Comparison of ENCODE assay signal across 13 cellular contexts in the genomic region with DNA sequence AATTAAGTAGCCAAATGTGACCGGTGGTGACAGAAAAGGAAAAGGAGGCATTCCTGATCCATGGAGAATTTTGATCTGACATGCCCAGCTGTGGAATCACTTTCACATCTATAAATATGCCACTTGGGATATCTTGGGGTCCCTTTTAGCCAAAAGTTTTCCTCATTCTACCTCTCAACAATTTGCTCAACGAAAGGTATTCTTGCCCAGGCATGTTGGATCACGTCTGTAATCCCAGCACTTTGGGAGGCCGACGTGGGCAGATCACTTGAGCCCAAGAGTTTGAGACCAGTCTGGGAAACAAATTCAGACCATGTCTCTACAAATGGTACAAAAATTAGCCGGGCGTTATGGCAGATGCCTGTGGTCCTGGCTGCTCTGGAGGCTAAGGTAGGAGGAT. TPM values are rescaled to one million over a fixed set of nuclear protein-coding genes. Genes with fewer than 3 reads are reported as not detected.
DNase-seq lines count a peak whose midpoint lies in the region; ATAC-seq and TF ChIP-seq lines count a peak whose summit lies in the region.
"Had no signal": no experiment of that assay in that cellular context is flagged by ENCODE, and none has a peak within 500 bp of the region (broad histone marks: within the 10 kb centered on the region; RNA-seq: fewer than 3 reads in every experiment).

No MANE protein-coding gene starts in this region.

- H3K4me1 ChIP-seq in spleen (peaks cover 27 to 100% (median 71%) of the 10 kb centered on the region in 6 donors), ascending aorta (peaks cover 9% of the 10 kb centered on the region in 2 donors)

- H3K36me3 Mint-ChIP-seq in activated CD8-positive, alpha-beta memory T cell treated with anti-CD3 and anti-CD28 coated beads, Interleukin-2, amount 10 ng/mL, durations not matched to agents 7 days and 5 days, result peaks cover 24% of the 10 kb centered on the region
- H3K36me3 Mint-ChIP-seq in WTC11 (no peaks in the 10 kb centered on the region), immature natural killer cell (peaks cover 15 to 36% (median 25%) of the 10 kb centered on the region in 3 donors)

- H3K4me3 ChIP-seq in spleen (no peak overlapping the region), ascending aorta (no peak overlapping the region)
- H3K4me3 ChIP-seq: SJSA1 had no signal

- ATAC-seq in activated CD8-positive, alpha-beta memory T cell treated with anti-CD3 and anti-CD28 coated beads, Interleukin-2, amount 10 ng/mL, durations not matched to agents 7 days and 5 days, result no peak
- no peak for ATAC-seq in WTC11
- ATAC-seq in GM21423 (IDR thresholded peaks at IDR 0.05; ENCODE audit: unreplicated experiment), result no peak
- ATAC-seq: HCT116 had no signal

- intact Hi-C loops in spleen (cut with DNase I; ENCODE audit: low total_unique reads) (no loop called here), ascending aorta (cut with DNase I) (no loop called here)

- no peaks in the 10 kb centered on the region for H3K27me3 Mint-ChIP-seq in activated CD8-positive, alpha-beta memory T cell treated with anti-CD3 and anti-CD28 coated beads, Interleukin-2, amount 10 ng/mL, durations not matched to agents 7 days and 5 days
- H3K27me3 Mint-ChIP-seq in WTC11 (ENCODE audit: low read depth), result no peaks in the 10 kb centered on the region
- H3K27me3 Mint-ChIP-seq in immature natural killer cell (ENCODE audit: low read depth in 3 of 3), result peaks cover 41 to 67% (median 61%) of the 10 kb centered on the region in 3 donors
- H3K27me3 Mint-ChIP-seq: IgD-negative memory B cell had no signal

- no peaks in the 10 kb centered on the region for H3K9me3 Mint-ChIP-seq in activated CD8-positive, alpha-beta memory T cell treated with anti-CD3 and anti-CD28 coated beads, Interleukin-2, amount 10 ng/mL, durations not matched to agents 7 days and 5 days (ENCODE audit: low read depth)
- H3K9me3 Mint-ChIP-seq in WTC11 (no peaks in the 10 kb centered on the region), immature natural killer cell (no peaks in the 10 kb centered on the region)
- H3K9me3 Mint-ChIP-seq: IgD-negative memory B cell had no signal

- no peak for DNase-seq in activated CD8-positive, alpha-beta memory T cell treated with anti-CD3 and anti-CD28 coated beads, Interleukin-2, amount 10 ng/mL, durations not matched to agents 7 days and 5 days
- DNase-seq in activated CD8-positive, alpha-beta memory T cell treated with anti-CD3 and anti-CD28 coated beads, Interleukin-2, amount 50 U/mL, for 48 hours, result no peak
- DNase-seq in WTC11 (ENCODE audit: low spot score) (no peak), immature natural killer cell (no peak), spleen (no peak), DMS153 (lab: John Stamatoyannopoulos, UW) (no peak), ascending aorta (ENCODE audit: low spot score in 2 of 2) (no peak)
- DNase-seq: islet precursor cell, NCI-H1417 treated with DMSO at 0.1 percent for 48 hours had no signal

- peaks cover 53% of the 10 kb centered on the region for H3K4me1 Mint-ChIP-seq in activated CD8-positive, alpha-beta memory T cell treated with anti-CD3 and anti-CD28 coated beads, Interleukin-2, amount 10 ng/mL, durations not matched to agents 7 days and 5 days
- H3K4me1 Mint-ChIP-seq in WTC11 (peaks cover 48% of the 10 kb centered on the region), immature natural killer cell (peaks cover 91% of the 10 kb centered on the region in 2 donors)

- H3K9me3 ChIP-seq in spleen (no peaks in the 10 kb centered on the region), ascending aorta (no peaks in the 10 kb centered on the region)
- H3K9me3 ChIP-seq: SJSA1 had no signal

- no peak for TF ChIP-seq POLR2A in spleen (IDR thresholded peaks at IDR 0.05)

- H3K27ac ChIP-seq in spleen, result peak overlapping the region in 6 of 8 donors; percentile 44 to 87 (median 80)
- H3K27ac ChIP-seq in ascending aorta, result peak overlapping the region in 1 of 2 donors; percentile 49

- TF ChIP-seq CTCF in WTC11 (IDR thresholded peaks at IDR 0.05), result no peak
- no peak for TF ChIP-seq CTCF in spleen (IDR thresholded peaks at IDR 0.05 in 8 of 11, conservative IDR thresholded peaks at IDR 0.05 in 3 of 11)
- TF ChIP-seq CTCF in ascending aorta (IDR thresholded peaks at IDR 0.05), result no peak

- H3K27ac Mint-ChIP-seq in activated CD8-positive, alpha-beta memory T cell treated with anti-CD3 and anti-CD28 coated beads, Interleukin-2, amount 10 ng/mL, durations not matched to agents 7 days and 5 days, result peak overlapping the region; percentile 64
- H3K27ac Mint-ChIP-seq in WTC11 (peak overlapping the region; percentile 65), immature natural killer cell (peak overlapping the region; percentile 97 to 100 (median 100))

- POLR2A ChIA-PET in WTC11 (lab: Charles Lee), result no interaction called here

- CTCF ChIA-PET in activated CD8-positive, alpha-beta memory T cell treated with anti-CD3 and anti-CD28 coated beads, Interleukin-2, amount 10 ng/mL, durations not matched to agents 7 days and 5 days (lab: Charles Lee), result interaction anchor here (1.5 kb wide), 1 partner anchor 19 kb away, joined by 10 read pairs; no protein-coding TSS in a partner anchor
- CTCF ChIA-PET in WTC11 (lab: Charles Lee), result interaction anchor here (0.7 to 1.8 kb wide), 2 partner anchors 155 to 156 kb away, joined by 3 to 4 read pairs; no protein-coding TSS in a partner anchor

- peaks cover 0 to 62% (median 0%) of the 10 kb centered on the region in 6 donors for H3K36me3 ChIP-seq in spleen
- no peaks in the 10 kb centered on the region for H3K36me3 ChIP-seq in ascending aorta

- H3K27me3 ChIP-seq in spleen (replicated peaks in 1 of 7) (no peaks in the 10 kb centered on the region), ascending aorta (no peaks in the 10 kb centered on the region)
- H3K27me3 ChIP-seq: SJSA1 had no signal

- WGBS in spleen, 5 donors, result 84 to 93% (median 90%) methylated on average over 7 of the region's 7 CpGs

- H3K4me3 Mint-ChIP-seq in activated CD8-positive, alpha-beta memory T cell treated with anti-CD3 and anti-CD28 coated beads, Interleukin-2, amount 10 ng/mL, durations not matched to agents 7 days and 5 days, result no peak overlapping the region
- no peak overlapping the region for H3K4me3 Mint-ChIP-seq in WTC11
- H3K4me3 Mint-ChIP-seq in immature natural killer cell, result peak overlapping the region; percentile 88 to 99 (median 97)

TF ChIP-seq in WTC11, 78 proteins besides CTCF, POLR2A, EP300 and RAD21 (continues in another document):
- TF ChIP-seq NR3C1 (CRISPR knock-in tag; conservative IDR thresholded peaks at IDR 0.05; ENCODE audit: low read depth), result no peak
- no peak for TF ChIP-seq TEAD4 (CRISPR knock-in tag; IDR thresholded peaks at IDR 0.05)
- TF ChIP-seq, protein P1, sequence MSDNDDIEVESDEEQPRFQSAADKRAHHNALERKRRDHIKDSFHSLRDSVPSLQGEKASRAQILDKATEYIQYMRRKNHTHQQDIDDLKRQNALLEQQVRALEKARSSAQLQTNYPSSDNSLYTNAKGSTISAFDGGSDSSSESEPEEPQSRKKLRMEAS (CRISPR knock-in tag; IDR thresholded peaks at IDR 0.05), result no peak
- TF ChIP-seq, protein P2, sequence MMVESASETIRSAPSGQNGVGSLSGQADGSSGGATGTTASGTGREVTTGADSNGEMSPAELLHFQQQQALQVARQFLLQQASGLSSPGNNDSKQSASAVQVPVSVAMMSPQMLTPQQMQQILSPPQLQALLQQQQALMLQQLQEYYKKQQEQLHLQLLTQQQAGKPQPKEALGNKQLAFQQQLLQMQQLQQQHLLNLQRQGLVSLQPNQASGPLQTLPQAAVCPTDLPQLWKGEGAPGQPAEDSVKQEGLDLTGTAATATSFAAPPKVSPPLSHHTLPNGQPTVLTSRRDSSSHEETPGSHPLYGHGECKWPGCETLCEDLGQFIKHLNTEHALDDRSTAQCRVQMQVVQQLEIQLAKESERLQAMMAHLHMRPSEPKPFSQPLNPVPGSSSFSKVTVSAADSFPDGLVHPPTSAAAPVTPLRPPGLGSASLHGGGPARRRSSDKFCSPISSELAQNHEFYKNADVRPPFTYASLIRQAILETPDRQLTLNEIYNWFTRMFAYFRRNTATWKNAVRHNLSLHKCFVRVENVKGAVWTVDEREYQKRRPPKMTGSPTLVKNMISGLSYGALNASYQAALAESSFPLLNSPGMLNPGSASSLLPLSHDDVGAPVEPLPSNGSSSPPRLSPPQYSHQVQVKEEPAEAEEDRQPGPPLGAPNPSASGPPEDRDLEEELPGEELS (CRISPR knock-in tag; IDR thresholded peaks at IDR 0.05), result no peak
- TF ChIP-seq ZNF263 (CRISPR knock-in tag; IDR thresholded peaks at IDR 0.05; ENCODE audit: low read depth), result no peak
- TF ChIP-seq MYBL2 (CRISPR knock-in tag; IDR thresholded peaks at IDR 0.05), result no peak
- TF ChIP-seq ATF6 (CRISPR knock-in tag; IDR thresholded peaks at IDR 0.05), result no peak
- TF ChIP-seq EMX1 (CRISPR knock-in tag; IDR thresholded peaks at IDR 0.05), result no peak
- no peak for TF ChIP-seq NR2C2 (CRISPR knock-in tag; IDR thresholded peaks at IDR 0.05)
- TF ChIP-seq HMGA2 (CRISPR knock-in tag; IDR thresholded peaks at IDR 0.05), result no peak

RNA-seq across cellular contexts. Expression of gene LITAF, which starts 24.3 kb away (rescaled TPM):
- total RNA-seq in activated CD8-positive, alpha-beta memory T cell treated with anti-CD3 and anti-CD28 coated beads, Interleukin-2, amount 10 ng/mL, durations not matched to agents 7 days and 5 days, result 100 to 1,000 TPM in 1 of 2 experiments, 10 to 100 TPM in 1; 91.4 to 155 TPM
- 72.4 to 77.7 TPM (median 73.0 TPM) in 3 replicates for total RNA-seq in WTC11 (2021)
- 1,000 to 10,000 TPM; 1,031 to 1,827 (median 1,086) TPM for polyA plus RNA-seq in immature natural killer cell
- 100 to 1,000 TPM; 114 to 312 (median 190) TPM for total RNA-seq in spleen
- polyA plus RNA-seq in spleen, result 10 to 100 TPM; 55.8 to 87.4 (median 58.9) TPM
- 40.7 TPM for total RNA-seq in ascending aorta

Comparison
In these comparisons a context has a peak if more than half of its experiments do, and no peak if none do; other contexts are left out.
1. H3K4me3 Mint-ChIP-seq: peak in immature natural killer cell (5 of 5); none in activated CD8-positive, alpha-beta memory T cell treated with anti-CD3 and anti-CD28 coated beads, Interleukin-2, amount 10 ng/mL, durations not matched to agents 7 days and 5 days (single experiment) and WTC11 (single experiment).
2. Peak in every context shown above with its lines, with median percentiles within 50 percentile points of each other: H3K27ac Mint-ChIP-seq.